Comparison of ENCODE assay signal across 8 cellular contexts in the genomic region with DNA sequence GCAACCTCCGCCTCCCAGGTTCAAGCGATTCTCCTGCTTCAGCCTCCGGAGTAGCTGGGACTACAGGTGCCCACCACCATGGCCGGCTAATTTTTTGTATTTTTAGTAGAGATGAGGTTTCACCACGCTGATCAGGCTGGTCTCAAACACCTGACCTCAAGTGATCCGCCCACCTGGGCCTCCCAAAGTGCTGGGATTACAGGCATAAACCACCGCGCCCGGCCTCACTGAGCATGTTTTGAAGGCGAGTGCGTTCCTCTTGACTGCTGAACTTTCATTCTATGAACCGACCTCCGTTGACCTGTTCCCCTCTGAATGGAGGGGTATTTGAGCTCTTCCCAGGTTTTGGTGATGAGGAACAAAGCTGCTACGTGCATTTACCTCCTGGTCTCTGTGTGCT. TPM values are rescaled to one million over a fixed set of nuclear protein-coding genes. Genes with fewer than 3 reads are reported as not detected.
A peak's percentile ranks its signal among the peaks of the same experiment; 100 is the strongest.
DNase-seq lines count a peak whose midpoint lies in the region; ATAC-seq and TF ChIP-seq lines count a peak whose summit lies in the region.
"Not testable (repeated sequence)": the region's sequence is repeated elsewhere in the genome, so short reads cannot be mapped to it uniquely, and the experiment has no call there.

No MANE protein-coding gene starts in this region.

- not testable (repeated sequence) for H3K27ac ChIP-seq in BLaER1; mesenchymal stem cell (ENCODE audit: low read length, poor library complexity, severe bottlenecking)
- peak overlapping the region; percentile 92 for H3K27ac ChIP-seq in PC-3 (ENCODE audit: low read length)

- POLR2A ChIA-PET in PC-3 (lab: Charles Lee; ENCODE audit: unreplicated experiment) = interaction anchor here (0.6 to 1.4 kb wide), 3 partner anchors 10 to 782 kb away, joined by 4 to 12 read pairs (median 6); no protein-coding TSS in a partner anchor
- POLR2A ChIA-PET in activated CD4-positive, alpha-beta memory T cell treated with anti-CD3 and anti-CD28 coated beads for 36 hours (lab: Charles Lee) = interaction anchor here (2.8 kb wide), 1 partner anchor 17 kb away, joined by 21 read pairs; the partner anchor contains the start of gene GADD45B

- H3K27ac Mint-ChIP-seq in activated CD4-positive, alpha-beta memory T cell treated with anti-CD3 and anti-CD28 coated beads for 36 hours; neural crest cell (ENCODE audit: unreplicated experiment); stimulated activated naive CD8-positive, alpha-beta T cell treated with anti-CD3 and anti-CD28 coated beads, Interleukin-15, Interleukin-2, amounts not matched to agents 100 ng/mL and 50 ng/mL, for 24 hours: not testable (repeated sequence)
- H3K27ac Mint-ChIP-seq in chondrocyte (ENCODE audit: unreplicated experiment) = peak overlapping the region; percentile 99

- H3K18ac ChIP-seq in mesenchymal stem cell (ENCODE audit: low read depth in 1 of 2, low read length in 2 of 2) = not testable (repeated sequence)

- peak; percentile 45 for DNase-seq in H7
- not testable (repeated sequence) for DNase-seq in PC-3; activated CD4-positive, alpha-beta memory T cell treated with anti-CD3 and anti-CD28 coated beads for 36 hours; chondrocyte (ENCODE audit: low spot score); mesenchymal stem cell; neural crest cell (ENCODE audit: low read depth, low spot score)

- H4K8ac ChIP-seq in mesenchymal stem cell (ENCODE audit: low read length) = not testable (repeated sequence)

- peaks cover 27% of the 10 kb centered on the region for H3K4me1 Mint-ChIP-seq in activated CD4-positive, alpha-beta memory T cell treated with anti-CD3 and anti-CD28 coated beads for 36 hours (ENCODE audit: low read depth)
- H3K4me1 Mint-ChIP-seq in chondrocyte (ENCODE audit: low read depth) (peaks cover 71% of the 10 kb centered on the region), neural crest cell (peaks cover 10% of the 10 kb centered on the region)
- H3K4me1 Mint-ChIP-seq in stimulated activated naive CD8-positive, alpha-beta T cell treated with anti-CD3 and anti-CD28 coated beads, Interleukin-15, Interleukin-2, amounts not matched to agents 100 ng/mL and 50 ng/mL, for 24 hours (ENCODE audit: low read depth) = peaks cover 35% of the 10 kb centered on the region

- ATAC-seq in PC-3 = not testable (repeated sequence)

- TF ChIP-seq CTCF in PC-3 (conservative IDR thresholded peaks at IDR 0.05; ENCODE audit: low read depth, low read length); chondrocyte (IDR thresholded peaks at IDR 0.05); neural crest cell (conservative IDR thresholded peaks at IDR 0.05): not testable (repeated sequence)

- H3K79me1 ChIP-seq in mesenchymal stem cell (replicated peaks; ENCODE audit: low read length, poor library complexity, severe bottlenecking) = not testable (repeated sequence)

- H2BK120ac ChIP-seq in mesenchymal stem cell (ENCODE audit: low read depth, low read length) = not testable (repeated sequence)

- H3K14ac ChIP-seq in mesenchymal stem cell (ENCODE audit: low read length in 2 of 2) = not testable (repeated sequence)

- H3K27me3 ChIP-seq in BLaER1 = peaks cover 23% of the 10 kb centered on the region
- H3K27me3 ChIP-seq in H7 (ENCODE audit: control insufficient read depth, insufficient read depth, low read length) = peaks cover 11% of the 10 kb centered on the region
- not testable (repeated sequence) for H3K27me3 ChIP-seq in PC-3 (ENCODE audit: low read length); mesenchymal stem cell (ENCODE audit: control insufficient read depth in 1 of 2, insufficient read depth in 1 of 2, low read length in 2 of 2)

- H3K4me3 ChIP-seq in BLaER1; H7 (ENCODE audit: insufficient read depth, low read depth, low read length); mesenchymal stem cell (ENCODE audit: insufficient read depth in 1 of 2, low read depth in 1 of 2, low read length in 2 of 2): not testable (repeated sequence)
- H3K4me3 ChIP-seq in PC-3 (ENCODE audit: low read length) = peak overlapping the region; percentile 98

- H3K9ac ChIP-seq in BLaER1; mesenchymal stem cell (ENCODE audit: low read length): not testable (repeated sequence)
- peak overlapping the region; percentile 89 for H3K9ac ChIP-seq in PC-3 (ENCODE audit: low read length)

- H3K4me2 ChIP-seq in BLaER1 (peak overlapping the region; percentile 97), PC-3 (ENCODE audit: low read length) (peak overlapping the region; percentile 98)
- H3K4me2 ChIP-seq in mesenchymal stem cell (ENCODE audit: low read length, poor library complexity, severe bottlenecking) = not testable (repeated sequence)

- H3K79me2 ChIP-seq in PC-3 (ENCODE audit: low read length) = peaks cover 22% of the 10 kb centered on the region

- H3K4me1 ChIP-seq in BLaER1 = peaks cover 85% of the 10 kb centered on the region
- H3K4me1 ChIP-seq in PC-3 (ENCODE audit: insufficient read depth, low read length) = peaks cover 40% of the 10 kb centered on the region
- peaks cover 42% of the 10 kb centered on the region for H3K4me1 ChIP-seq in mesenchymal stem cell (ENCODE audit: control insufficient read depth, insufficient read depth, low read depth, low read length)

- BruUV-seq in PC-3 (replicated peaks; lab: Mats Ljungman, UMichigan) = not testable (repeated sequence)

- H3K36me3 ChIP-seq in BLaER1; H7 (replicated peaks; ENCODE audit: control insufficient read depth, insufficient read depth, low read length); PC-3 (ENCODE audit: low read depth, low read length); mesenchymal stem cell (ENCODE audit: control insufficient read depth in 1 of 2, insufficient read depth in 2 of 2, low read depth in 1 of 2, low read length in 2 of 2): not testable (repeated sequence)

- H2BK5ac ChIP-seq in mesenchymal stem cell (ENCODE audit: low read depth, low read length, poor library complexity, severe bottlenecking) = not testable (repeated sequence)

- H3K9me2 ChIP-seq in PC-3 (replicated peaks; ENCODE audit: low read length) = not testable (repeated sequence)

- not testable (repeated sequence) for H3K23ac ChIP-seq in mesenchymal stem cell (ENCODE audit: low read length in 2 of 2)

- H4K91ac ChIP-seq in mesenchymal stem cell (ENCODE audit: low read length) = not testable (repeated sequence)

- CTCF ChIA-PET in PC-3 (lab: Charles Lee) = not testable (repeated sequence)
- CTCF ChIA-PET in activated CD4-positive, alpha-beta memory T cell treated with anti-CD3 and anti-CD28 coated beads for 36 hours (lab: Charles Lee) = interaction anchor here (1.8 kb wide), 1 partner anchor 118 kb away, joined by 7 read pairs; no protein-coding TSS in a partner anchor

- H3K9me3 ChIP-seq in BLaER1; PC-3 (ENCODE audit: low read length); mesenchymal stem cell (ENCODE audit: control insufficient read depth, low read length): not testable (repeated sequence)

- 74% methylated on average over 14 of the region's 14 CpGs for WGBS in mesenchymal stem cell

- not testable (repeated sequence) for H3K9me3 Mint-ChIP-seq in activated CD4-positive, alpha-beta memory T cell treated with anti-CD3 and anti-CD28 coated beads for 36 hours; chondrocyte (ENCODE audit: low read depth); neural crest cell; stimulated activated naive CD8-positive, alpha-beta T cell treated with anti-CD3 and anti-CD28 coated beads, Interleukin-15, Interleukin-2, amounts not matched to agents 100 ng/mL and 50 ng/mL, for 24 hours

- not testable (repeated sequence) for H3K36me3 Mint-ChIP-seq in activated CD4-positive, alpha-beta memory T cell treated with anti-CD3 and anti-CD28 coated beads for 36 hours; chondrocyte (ENCODE audit: low read depth); neural crest cell (ENCODE audit: low read depth); stimulated activated naive CD8-positive, alpha-beta T cell treated with anti-CD3 and anti-CD28 coated beads, Interleukin-15, Interleukin-2, amounts not matched to agents 100 ng/mL and 50 ng/mL, for 24 hours (ENCODE audit: low read depth)

- H3K4ac ChIP-seq in mesenchymal stem cell (ENCODE audit: low read depth in 1 of 2, low read length in 2 of 2) = not testable (repeated sequence)

- not testable (repeated sequence) for H3F3A ChIP-seq in PC-3 (ENCODE audit: low read length, unreplicated experiment)

- H3K4me3 Mint-ChIP-seq in activated CD4-positive, alpha-beta memory T cell treated with anti-CD3 and anti-CD28 coated beads for 36 hours = peak overlapping the region; percentile 16
- H3K4me3 Mint-ChIP-seq in chondrocyte (ENCODE audit: unreplicated experiment) (peak overlapping the region; percentile 61), neural crest cell (peak overlapping the region; percentile 61)
- H3K4me3 Mint-ChIP-seq in stimulated activated naive CD8-positive, alpha-beta T cell treated with anti-CD3 and anti-CD28 coated beads, Interleukin-15, Interleukin-2, amounts not matched to agents 100 ng/mL and 50 ng/mL, for 24 hours = peak overlapping the region; percentile 60

- H2BK15ac ChIP-seq in mesenchymal stem cell (ENCODE audit: low read depth, poor library complexity, severe bottlenecking) = not testable (repeated sequence)

- H4K20me1 ChIP-seq in BLaER1; PC-3 (ENCODE audit: low read length): not testable (repeated sequence)

- H2BK12ac ChIP-seq in mesenchymal stem cell (ENCODE audit: low read length in 2 of 2) = not testable (repeated sequence)

- 0 out of 2 replicates have a peak overlapping the region, but pooled peaks have one; percentile 67 for H2AFZ ChIP-seq in PC-3 (ENCODE audit: low read length)
- not testable (repeated sequence) for H2AFZ ChIP-seq in mesenchymal stem cell (ENCODE audit: low read depth, low read length)

- H2AK5ac ChIP-seq in mesenchymal stem cell (ENCODE audit: low read length, severe bottlenecking) = peak overlapping the region; percentile 75

- peaks cover 32% of the 10 kb centered on the region for H3K27me3 Mint-ChIP-seq in activated CD4-positive, alpha-beta memory T cell treated with anti-CD3 and anti-CD28 coated beads for 36 hours
- not testable (repeated sequence) for H3K27me3 Mint-ChIP-seq in chondrocyte (ENCODE audit: low read depth)
- peaks cover 40% of the 10 kb centered on the region for H3K27me3 Mint-ChIP-seq in neural crest cell (ENCODE audit: low read depth)
- H3K27me3 Mint-ChIP-seq in stimulated activated naive CD8-positive, alpha-beta T cell treated with anti-CD3 and anti-CD28 coated beads, Interleukin-15, Interleukin-2, amounts not matched to agents 100 ng/mL and 50 ng/mL, for 24 hours = peaks cover 43% of the 10 kb centered on the region

- intact Hi-C loops in PC-3 (cut with micrococcal nuclease); activated CD4-positive, alpha-beta memory T cell treated with anti-CD3 and anti-CD28 coated beads for 36 hours (cut with micrococcal nuclease): not testable (repeated sequence)

RNA-seq across cellular contexts. Expression of gene GADD45B, which starts 17.5 kb away (rescaled TPM):
- total RNA-seq in H7 (2014; rRNA removed; shearing (Covaris generic)) = 29.4 and 39.9 TPM in 2 replicates
- total RNA-seq in PC-3 (2014; rRNA removed) = 137 and 154 TPM in 2 replicates
- total RNA-seq in activated CD4-positive, alpha-beta memory T cell treated with anti-CD3 and anti-CD28 coated beads for 36 hours = 10 to 100 TPM; 34.5 to 38.1 TPM
- 177 to 258 TPM (median 181 TPM) in 3 replicates for total RNA-seq in chondrocyte
- polyA plus RNA-seq in mesenchymal stem cell (2013, experiment 1 of 2) = 57.8 TPM
- polyA plus RNA-seq in mesenchymal stem cell (2013, experiment 2 of 2) = 51.9 TPM
- total RNA-seq in neural crest cell = 3.3 and 4.1 TPM in 2 replicates

RNA-seq across cellular contexts. Expression of gene LMNB2, which starts 36.7 kb away (rescaled TPM):
- 204 and 229 TPM in 2 replicates for total RNA-seq in H7 (2014; rRNA removed; shearing (Covaris generic))
- 220 and 327 TPM in 2 replicates for total RNA-seq in PC-3 (2014; rRNA removed)
- 100 to 1,000 TPM; 100 to 104 TPM for total RNA-seq in activated CD4-positive, alpha-beta memory T cell treated with anti-CD3 and anti-CD28 coated beads for 36 hours
- 35.5 to 56.0 TPM (median 36.6 TPM) in 3 replicates for total RNA-seq in chondrocyte
- 37.7 TPM for polyA plus RNA-seq in mesenchymal stem cell (2013, experiment 1 of 2)
- polyA plus RNA-seq in mesenchymal stem cell (2013, experiment 2 of 2) = 35.4 TPM
- 201 and 206 TPM in 2 replicates for total RNA-seq in neural crest cell
